Comparison of ENCODE assay signal across 10 cellular contexts in genomic region chr11:17769218-17769617, GRCh38. TPM values are rescaled to one million over a fixed set of nuclear protein-coding genes. Genes with fewer than 3 reads are reported as not detected.
"Had no signal": no experiment of that assay in that cellular context is flagged by ENCODE, and none has a peak within 500 bp of the region (broad histone marks: within the 10 kb centered on the region; RNA-seq: fewer than 3 reads in every experiment).

No MANE protein-coding gene starts in this region.

- H3K9me3 Mint-ChIP-seq: GM23338, H9, HFFc6 had no signal

- H3K9ac ChIP-seq: KMS-11 had no signal

- FAIRE-seq: H1, H54, HTR-8/SVneo had no signal

- DNase-seq: HCEC 1CT, HFFc6, IMR-90 had no signal

- H3K27ac ChIP-seq: KMS-11 had no signal

- H3K27ac Mint-ChIP-seq: GM23338, H9, HFFc6 had no signal

- H3K4me3 Mint-ChIP-seq: GM23338, H9, HFFc6 had no signal

- H3K4me3 ChIP-seq: GM23338 had no signal

- H2AFZ ChIP-seq: GM23338 had no signal

- H3K4me2 ChIP-seq: GM23338, KMS-11 had no signal

RNA-seq across cellular contexts. Expression of gene KCNC1, which starts 34.6 kb away (rescaled TPM):
- total RNA-seq: GM23338, HFFc6, HT-29, IMR-90 had no signal

RNA-seq across cellular contexts. Expression of gene MYOD1, which starts 49.8 kb away (rescaled TPM):
- total RNA-seq: GM23338, H1, H9, HFFc6, HT-29, IMR-90 had no signal
- polyA plus RNA-seq: GM23338, H1, IMR-90 had no signal
